1 cellular context compared by ENCODE assay signal in the genomic region with DNA sequence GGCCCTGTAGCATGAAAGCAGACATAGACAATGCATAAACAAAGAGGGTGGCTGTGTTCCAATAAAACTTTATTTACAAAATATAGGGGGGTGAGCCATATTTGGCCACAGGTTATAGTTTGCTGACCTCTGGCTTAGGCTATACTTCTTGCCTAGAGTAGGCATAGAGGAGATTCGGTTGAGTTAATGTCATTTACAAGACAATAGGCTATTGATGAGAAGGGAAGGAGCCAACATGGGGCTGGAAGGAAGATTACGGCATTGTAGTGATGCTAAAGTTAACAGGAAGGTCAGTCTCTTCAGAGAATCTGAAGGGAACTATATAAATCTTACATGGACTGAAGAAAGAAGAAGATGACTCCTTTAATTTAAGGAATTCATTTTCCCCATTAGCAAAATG.
TF ChIP-seq lines count a peak whose summit lies in the region.

No MANE protein-coding gene starts in this region.

TF ChIP-seq in GM23338, 12 proteins besides CTCF, POLR2A, EP300 and RAD21 (continued from another document):
- TF ChIP-seq, protein P1, sequence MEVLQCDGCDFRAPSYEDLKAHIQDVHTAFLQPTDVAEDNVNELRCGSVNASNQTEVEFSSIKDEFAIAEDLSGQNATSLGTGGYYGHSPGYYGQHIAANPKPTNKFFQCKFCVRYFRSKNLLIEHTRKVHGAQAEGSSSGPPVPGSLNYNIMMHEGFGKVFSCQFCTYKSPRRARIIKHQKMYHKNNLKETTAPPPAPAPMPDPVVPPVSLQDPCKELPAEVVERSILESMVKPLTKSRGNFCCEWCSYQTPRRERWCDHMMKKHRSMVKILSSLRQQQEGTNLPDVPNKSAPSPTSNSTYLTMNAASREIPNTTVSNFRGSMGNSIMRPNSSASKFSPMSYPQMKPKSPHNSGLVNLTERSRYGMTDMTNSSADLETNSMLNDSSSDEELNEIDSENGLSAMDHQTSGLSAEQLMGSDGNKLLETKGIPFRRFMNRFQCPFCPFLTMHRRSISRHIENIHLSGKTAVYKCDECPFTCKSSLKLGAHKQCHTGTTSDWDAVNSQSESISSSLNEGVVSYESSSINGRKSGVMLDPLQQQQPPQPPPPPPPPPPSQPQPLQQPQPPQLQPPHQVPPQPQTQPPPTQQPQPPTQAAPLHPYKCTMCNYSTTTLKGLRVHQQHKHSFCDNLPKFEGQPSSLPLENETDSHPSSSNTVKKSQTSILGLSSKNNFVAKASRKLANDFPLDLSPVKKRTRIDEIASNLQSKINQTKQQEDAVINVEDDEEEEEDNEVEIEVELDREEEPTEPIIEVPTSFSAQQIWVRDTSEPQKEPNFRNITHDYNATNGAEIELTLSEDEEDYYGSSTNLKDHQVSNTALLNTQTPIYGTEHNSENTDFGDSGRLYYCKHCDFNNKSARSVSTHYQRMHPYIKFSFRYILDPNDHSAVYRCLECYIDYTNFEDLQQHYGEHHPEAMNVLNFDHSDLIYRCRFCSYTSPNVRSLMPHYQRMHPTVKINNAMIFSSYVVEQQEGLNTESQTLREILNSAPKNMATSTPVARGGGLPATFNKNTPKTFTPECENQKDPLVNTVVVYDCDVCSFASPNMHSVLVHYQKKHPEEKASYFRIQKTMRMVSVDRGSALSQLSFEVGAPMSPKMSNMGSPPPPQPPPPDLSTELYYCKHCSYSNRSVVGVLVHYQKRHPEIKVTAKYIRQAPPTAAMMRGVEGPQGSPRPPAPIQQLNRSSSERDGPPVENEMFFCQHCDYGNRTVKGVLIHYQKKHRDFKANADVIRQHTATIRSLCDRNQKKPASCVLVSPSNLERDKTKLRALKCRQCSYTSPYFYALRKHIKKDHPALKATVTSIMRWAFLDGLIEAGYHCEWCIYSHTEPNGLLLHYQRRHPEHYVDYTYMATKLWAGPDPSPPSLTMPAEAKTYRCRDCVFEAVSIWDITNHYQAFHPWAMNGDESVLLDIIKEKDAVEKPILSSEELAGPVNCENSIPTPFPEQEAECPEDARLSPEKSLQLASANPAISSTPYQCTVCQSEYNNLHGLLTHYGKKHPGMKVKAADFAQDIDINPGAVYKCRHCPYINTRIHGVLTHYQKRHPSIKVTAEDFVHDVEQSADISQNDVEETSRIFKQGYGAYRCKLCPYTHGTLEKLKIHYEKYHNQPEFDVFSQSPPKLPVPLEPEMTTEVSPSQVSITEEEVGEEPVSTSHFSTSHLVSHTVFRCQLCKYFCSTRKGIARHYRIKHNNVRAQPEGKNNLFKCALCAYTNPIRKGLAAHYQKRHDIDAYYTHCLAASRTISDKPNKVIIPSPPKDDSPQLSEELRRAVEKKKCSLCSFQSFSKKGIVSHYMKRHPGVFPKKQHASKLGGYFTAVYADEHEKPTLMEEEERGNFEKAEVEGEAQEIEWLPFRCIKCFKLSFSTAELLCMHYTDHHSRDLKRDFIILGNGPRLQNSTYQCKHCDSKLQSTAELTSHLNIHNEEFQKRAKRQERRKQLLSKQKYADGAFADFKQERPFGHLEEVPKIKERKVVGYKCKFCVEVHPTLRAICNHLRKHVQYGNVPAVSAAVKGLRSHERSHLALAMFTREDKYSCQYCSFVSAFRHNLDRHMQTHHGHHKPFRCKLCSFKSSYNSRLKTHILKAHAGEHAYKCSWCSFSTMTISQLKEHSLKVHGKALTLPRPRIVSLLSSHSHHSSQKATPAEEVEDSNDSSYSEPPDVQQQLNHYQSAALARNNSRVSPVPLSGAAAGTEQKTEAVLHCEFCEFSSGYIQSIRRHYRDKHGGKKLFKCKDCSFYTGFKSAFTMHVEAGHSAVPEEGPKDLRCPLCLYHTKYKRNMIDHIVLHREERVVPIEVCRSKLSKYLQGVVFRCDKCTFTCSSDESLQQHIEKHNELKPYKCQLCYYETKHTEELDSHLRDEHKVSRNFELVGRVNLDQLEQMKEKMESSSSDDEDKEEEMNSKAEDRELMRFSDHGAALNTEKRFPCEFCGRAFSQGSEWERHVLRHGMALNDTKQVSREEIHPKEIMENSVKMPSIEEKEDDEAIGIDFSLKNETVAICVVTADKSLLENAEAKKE (CRISPR knock-in tag; IDR thresholded peaks at IDR 0.05) = 0 out of 2 replicates have a peak, but pooled peaks have one; percentile 31
- no peak for TF ChIP-seq POLR2AphosphoS5 (IDR thresholded peaks at IDR 0.05; ENCODE audit: low read depth)
- 0 out of 2 replicates have a peak, but pooled peaks have one; percentile 38 for TF ChIP-seq ZNF114 (CRISPR knock-in tag; IDR thresholded peaks at IDR 0.05)
TF ChIP-seq in GM23338: peak in this region for 3.
